ENCODE assay signal across 8 cellular contexts in the genomic region with DNA sequence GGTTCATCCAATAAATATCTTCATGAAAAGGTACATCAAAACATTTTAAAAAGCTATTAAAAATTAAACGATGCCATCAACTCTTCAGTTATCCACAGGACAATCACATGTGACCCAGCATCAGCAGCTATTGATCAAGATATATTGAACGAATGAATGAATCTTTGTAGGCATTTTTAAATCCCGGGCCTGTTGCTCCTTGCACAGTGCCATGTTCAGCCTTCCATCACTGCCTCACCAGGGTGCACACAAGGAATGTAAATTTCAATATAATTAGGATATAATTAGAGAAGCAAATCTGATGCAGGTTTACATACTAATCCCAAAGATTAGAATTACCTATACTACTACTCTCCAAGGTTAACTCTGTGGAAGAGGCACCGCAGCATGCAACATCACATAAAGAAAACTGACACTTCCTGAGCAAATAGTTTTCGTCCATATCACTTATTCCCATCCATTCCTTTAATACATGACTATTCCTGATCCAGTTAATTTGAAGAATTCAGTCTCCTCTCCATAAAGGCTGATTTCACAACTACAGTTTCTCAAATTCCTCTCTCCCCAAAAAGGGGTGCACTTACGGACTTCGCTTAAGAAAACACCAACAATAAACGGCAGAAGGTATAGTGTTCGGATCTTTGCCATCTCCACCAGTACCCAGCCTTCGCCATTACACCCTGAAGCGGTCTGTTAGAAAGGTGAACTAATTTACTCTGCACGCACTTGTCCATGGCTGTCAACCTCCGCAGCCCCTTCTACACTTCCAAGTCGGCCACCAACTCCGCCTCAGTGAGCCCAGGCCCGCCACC. TPM values are rescaled to one million over a fixed set of nuclear protein-coding genes. Genes with fewer than 3 reads are reported as not detected.
DNase-seq lines count a peak whose midpoint lies in the region; ATAC-seq and TF ChIP-seq lines count a peak whose summit lies in the region.

No MANE protein-coding gene starts in this region.

- BruUV-seq in HCT116 (replicated peaks; lab: Mats Ljungman, UMichigan): no TSS peak

- H3K9me3 ChIP-seq in HCT116 (ENCODE audit: control insufficient read depth in 1 of 2, insufficient read depth in 1 of 2, low read depth in 1 of 2, low read length in 2 of 2) (no peaks in the 10 kb centered on the region), T-helper 17 cell (ENCODE audit: control insufficient read depth, low read length, poor library complexity, severe bottlenecking) (no peaks in the 10 kb centered on the region), trophoblast cell (ENCODE audit: insufficient read depth, low read depth, low read length) (no peaks in the 10 kb centered on the region)

- H3K4me1 ChIP-seq in HCT116 (ENCODE audit: control insufficient read depth in 1 of 2, insufficient read depth in 2 of 2, low read length in 2 of 2) (peaks cover 13 to 37% of the 10 kb centered on the region in 2 experiments; a peak in 3 of 4 replicates), trophoblast cell (ENCODE audit: control insufficient read depth in 1 of 2, insufficient read depth in 2 of 2, low read length in 2 of 2) (peaks cover 4% of the 10 kb centered on the region in 2 experiments)

- no peak overlapping the region for H3K23ac ChIP-seq in trophoblast cell (ENCODE audit: low read length)

- H3K9me2 ChIP-seq in HCT116 (ENCODE audit: insufficient read depth): no peaks in the 10 kb centered on the region

- H4K8ac ChIP-seq in trophoblast cell (ENCODE audit: low read depth, low read length): peak overlapping the region; percentile 99

- H3K4me3 Mint-ChIP-seq in T-helper 17 cell: peak overlapping the region; percentile 94

- peak overlapping the region; percentile 97 for H2BK5ac ChIP-seq in trophoblast cell (ENCODE audit: low read depth, low read length, poor library complexity)

- no peaks in the 10 kb centered on the region for H3K27me3 Mint-ChIP-seq in T-helper 17 cell

- H4K20me1 ChIP-seq in HCT116 (ENCODE audit: insufficient read depth): peaks cover 17% of the 10 kb centered on the region; the same call in 1 of the 2 replicates

- H4K12ac ChIP-seq in trophoblast cell (ENCODE audit: low read depth, low read length): peak overlapping the region; percentile 96

- WGBS in trophoblast cell (ENCODE audit: extremely low coverage, insufficient coverage, insufficient read length): no CpG with 5 or more reads among the region's 16 CpGs

- peaks cover 32% of the 10 kb centered on the region for H3K4me1 Mint-ChIP-seq in T-helper 17 cell

- peak overlapping the region; percentile 99 for H3K14ac ChIP-seq in trophoblast cell (ENCODE audit: low read length)

- H2BK120ac ChIP-seq in trophoblast cell (ENCODE audit: insufficient read depth, low read length, poor library complexity): peak overlapping the region; percentile 67

- TF ChIP-seq POLR2A in HCT116 (IDR thresholded peaks at IDR 0.05; ENCODE audit: borderline replicate concordance, extremely low read depth, insufficient read depth, insufficient read length): no peak

- peak overlapping the region; percentile 95 for H4K91ac ChIP-seq in trophoblast cell (ENCODE audit: low read depth, low read length)

- H2AFZ ChIP-seq in HCT116 (ENCODE audit: low read depth, low read length, poor library complexity, severe bottlenecking) (no peak overlapping the region), trophoblast cell (ENCODE audit: insufficient read depth, low read length, poor library complexity) (peak overlapping the region; percentile 91)

- peak overlapping the region; percentile 89 for H3K9ac ChIP-seq in HCT116 (ENCODE audit: low read length)
- peak overlapping the region; percentile 87 for H3K9ac ChIP-seq in trophoblast cell (ENCODE audit: low read length)

- H3K27ac Mint-ChIP-seq in T-helper 17 cell: peak overlapping the region; percentile 80

- H3K27ac ChIP-seq in HCT116 (ENCODE audit: low read depth, low read length) (peak overlapping the region; percentile 94), trophoblast cell (ENCODE audit: low read depth, low read length) (peak overlapping the region; percentile 88)

- in situ Hi-C loops in GM13976 (cut with MboI; ENCODE audit: low sequenced_read_pairs, unreplicated experiment): no loop called here

- ATAC-seq in HCT116 (no peak), T-helper 17 cell (no peak), GM21737 (IDR thresholded peaks at IDR 0.05; ENCODE audit: unreplicated experiment) (no peak)

- H2BK12ac ChIP-seq in trophoblast cell (ENCODE audit: low read length): no peak overlapping the region

- RAD21 ChIA-PET in HCT116 (lab: Charles Lee; ENCODE audit: low non-redundant PET in 1 of 2, low total read pairs in 2 of 2, uncharacterized antibody in 2 of 2, unreplicated experiment in 2 of 2): no interaction called here

- H3K36me3 ChIP-seq in HCT116 (ENCODE audit: control insufficient read depth in 1 of 2, insufficient read depth in 2 of 2, low read length in 2 of 2) (0 out of 4 replicates have a peak, but pooled peaks cover 0 to 3% of the 10 kb centered on the region in 2 experiments), trophoblast cell (ENCODE audit: control insufficient read depth in 1 of 2, insufficient read depth in 2 of 2, low read length in 2 of 2) (no peaks in the 10 kb centered on the region)

- H3K4me3 ChIP-seq in HCT116 (replicated peaks in 1 of 2; ENCODE audit: low read depth in 1 of 2, low read length in 2 of 2) (peak overlapping the region; percentile 78 to 87), fibroblast of mammary gland (ENCODE audit: control insufficient read depth, low read depth, low read length) (peak overlapping the region; percentile 74), trophoblast cell (ENCODE audit: low read depth, low read length) (peak overlapping the region; percentile 97)

- H3K4me2 ChIP-seq in HCT116 (ENCODE audit: low read length) (peak overlapping the region; percentile 78), trophoblast cell (ENCODE audit: low read length) (peak overlapping the region; percentile 94)

- POLR2A ChIA-PET in HCT116 (lab: Charles Lee): interaction anchor here (1.1 to 3.5 kb wide), 2 partner anchors 11 to 72 kb away, joined by 3 to 12 read pairs; no protein-coding TSS in a partner anchor

- CTCF ChIA-PET in HCT116 (lab: Charles Lee): no interaction called here

- peaks cover 15% of the 10 kb centered on the region for H3K79me1 ChIP-seq in trophoblast cell (ENCODE audit: low read length)

- peak overlapping the region; percentile 99 for H3K18ac ChIP-seq in trophoblast cell (ENCODE audit: low read length)

- H3K27me3 ChIP-seq in HCT116 (ENCODE audit: insufficient read depth, low read length) (no peaks in the 10 kb centered on the region), trophoblast cell (ENCODE audit: insufficient read depth, low read length) (no peaks in the 10 kb centered on the region)

- peak overlapping the region; percentile 98 for H3K4ac ChIP-seq in trophoblast cell (ENCODE audit: low read depth, low read length)

- DNase-seq in Ammon's horn (ENCODE audit: low spot score) (peak; percentile 30), HCT116 (ENCODE audit: low read depth, low spot score) (no peak), T-helper 17 cell (no peak), fibroblast of mammary gland (ENCODE audit: low read depth) (no peak), trophoblast cell (no peak), GM13976 (ENCODE audit: low spot score) (no peak), NCI-H774 (lab: John Stamatoyannopoulos, UW) (no peak)

- TF ChIP-seq RAD21 in HCT116 (IDR thresholded peaks at IDR 0.05; ENCODE audit: low read depth): no peak

- H2AK5ac ChIP-seq in trophoblast cell (ENCODE audit: low read length): peak overlapping the region; percentile 42

- TF ChIP-seq CTCF in HCT116 (IDR thresholded peaks at IDR 0.05 in 2 of 3, conservative IDR thresholded peaks at IDR 0.05 in 1 of 3; ENCODE audit: borderline replicate concordance in 1 of 3, insufficient read depth in 1 of 3, low read depth in 2 of 3, low read length in 2 of 3) (no peak), fibroblast of mammary gland (conservative IDR thresholded peaks at IDR 0.05; ENCODE audit: control insufficient read depth, insufficient read depth, low read depth, low read length) (no peak), GM13976 (IDR thresholded peaks at IDR 0.05; ENCODE audit: borderline replicate concordance, control extremely low read depth, extremely low read depth, insufficient read depth, missing control alignments) (no peak)

- intact Hi-C loops in HCT116 (cut with micrococcal nuclease): no loop called here

- H3K79me2 ChIP-seq in HCT116 (ENCODE audit: insufficient read depth, low read length) (peaks cover 90% of the 10 kb centered on the region), trophoblast cell (ENCODE audit: control insufficient read depth, insufficient read depth, low read length, poor library complexity) (peaks cover 23% of the 10 kb centered on the region)

- H3K36me3 Mint-ChIP-seq in T-helper 17 cell (ENCODE audit: low read depth): no peaks in the 10 kb centered on the region

TF ChIP-seq in HCT116, 20 proteins besides CTCF, POLR2A, EP300 and RAD21:
- TF ChIP-seq, protein P1, sequence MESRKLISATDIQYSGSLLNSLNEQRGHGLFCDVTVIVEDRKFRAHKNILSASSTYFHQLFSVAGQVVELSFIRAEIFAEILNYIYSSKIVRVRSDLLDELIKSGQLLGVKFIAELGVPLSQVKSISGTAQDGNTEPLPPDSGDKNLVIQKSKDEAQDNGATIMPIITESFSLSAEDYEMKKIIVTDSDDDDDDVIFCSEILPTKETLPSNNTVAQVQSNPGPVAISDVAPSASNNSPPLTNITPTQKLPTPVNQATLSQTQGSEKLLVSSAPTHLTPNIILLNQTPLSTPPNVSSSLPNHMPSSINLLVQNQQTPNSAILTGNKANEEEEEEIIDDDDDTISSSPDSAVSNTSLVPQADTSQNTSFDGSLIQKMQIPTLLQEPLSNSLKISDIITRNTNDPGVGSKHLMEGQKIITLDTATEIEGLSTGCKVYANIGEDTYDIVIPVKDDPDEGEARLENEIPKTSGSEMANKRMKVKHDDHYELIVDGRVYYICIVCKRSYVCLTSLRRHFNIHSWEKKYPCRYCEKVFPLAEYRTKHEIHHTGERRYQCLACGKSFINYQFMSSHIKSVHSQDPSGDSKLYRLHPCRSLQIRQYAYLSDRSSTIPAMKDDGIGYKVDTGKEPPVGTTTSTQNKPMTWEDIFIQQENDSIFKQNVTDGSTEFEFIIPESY (IDR thresholded peaks at IDR 0.05; ENCODE audit: extremely low read depth, insufficient replicate concordance, low read length): no peak
- 0 out of 2 replicates have a peak, but pooled peaks have one; percentile 1 for TF ChIP-seq POLR2AphosphoS5 (IDR thresholded peaks at IDR 0.05; ENCODE audit: low read depth, low read length)

RNA-seq across cellular contexts. Expression of a gene that starts 0.9 kb away (rescaled TPM):
- 43.7 TPM for total RNA-seq in HCT116 (2021; ENCODE audit: unreplicated experiment)
- polyA plus RNA-seq in HCT116 (2012): 17.2 and 28.6 TPM in 2 replicates
- 100 to 1,000 TPM; 155 to 161 TPM for total RNA-seq in T-helper 17 cell
- polyA plus RNA-seq in trophoblast cell (2013): 44.9 and 45.3 TPM in 2 replicates

RNA-seq across cellular contexts. Expression of a gene that starts 2.6 kb away (rescaled TPM):
- 36.8 TPM for total RNA-seq in HCT116 (2021; ENCODE audit: unreplicated experiment)
- polyA plus RNA-seq in HCT116 (2012): 34.4 and 40.5 TPM in 2 replicates
- 10 to 100 TPM; 54.5 to 69.0 TPM for total RNA-seq in T-helper 17 cell
- polyA plus RNA-seq in trophoblast cell (2013): 18.5 and 19.6 TPM in 2 replicates
